Comparison of ENCODE assay signal across 20 cellular contexts in the genomic region with DNA sequence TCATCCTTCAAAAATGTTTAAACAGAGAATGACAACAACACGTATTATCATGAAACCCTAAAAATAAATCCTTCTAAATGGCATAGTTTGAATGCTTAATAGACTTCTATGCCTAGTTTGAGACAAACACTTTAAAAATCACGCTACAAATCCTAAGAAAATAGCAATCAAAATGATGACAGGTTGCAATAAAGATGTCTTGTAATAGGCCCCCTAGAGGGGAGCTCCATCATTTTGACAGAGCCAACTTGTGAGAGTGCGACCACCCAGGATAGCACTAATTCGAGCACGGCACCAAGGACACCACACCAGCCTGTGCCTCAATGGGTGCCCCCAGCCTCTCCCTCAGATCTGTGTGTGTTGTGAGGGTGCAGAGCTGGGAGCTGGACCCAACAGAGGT.
DNase-seq lines count a peak whose midpoint lies in the region; ATAC-seq and TF ChIP-seq lines count a peak whose summit lies in the region.
"Had no signal": no experiment of that assay in that cellular context is flagged by ENCODE, and none has a peak within 500 bp of the region (broad histone marks: within the 10 kb centered on the region; RNA-seq: fewer than 3 reads in every experiment).

No MANE protein-coding gene starts in this region.

- DNase-seq in HEK293T (ENCODE audit: extremely low spot score): no peak
- DNase-seq in endodermal cell: no peak
- DNase-seq in neural crest cell (ENCODE audit: low read depth, low spot score): no peak
- no peak for DNase-seq in LoVo (ENCODE audit: low spot score)
- no peak for DNase-seq in heart right ventricle
- DNase-seq in activated T-cell treated with anti-CD3 and anti-CD28 coated beads, Interleukin-2, amount 50 U/mL, for 4 hours: no peak
- DNase-seq: 8988T; ACHN; AML-193; C1 segment of cervical spinal cord; Calu3; CD4-positive, alpha-beta memory T cell; COR-L47; DMS53; DND-41; GM23248; H9; HFFc6 had no signal

- peak; percentile 12 for TF ChIP-seq CTCF in endodermal cell (conservative IDR thresholded peaks at IDR 0.05)
- TF ChIP-seq CTCF in neural crest cell (conservative IDR thresholded peaks at IDR 0.05): no peak
- TF ChIP-seq CTCF in heart right ventricle (IDR thresholded peaks at IDR 0.05): no peak

- H3K36me3 Mint-ChIP-seq in endodermal cell (ENCODE audit: low read depth) (no peaks in the 10 kb centered on the region), neural crest cell (ENCODE audit: low read depth) (no peaks in the 10 kb centered on the region)
- no peaks in the 10 kb centered on the region for H3K36me3 Mint-ChIP-seq in activated T-cell treated with anti-CD3 and anti-CD28 coated beads, Interleukin-2, amount 50 U/mL, for 4 hours (ENCODE audit: insufficient read depth)
- H3K36me3 Mint-ChIP-seq: CD4-positive, alpha-beta memory T cell had no signal

- no peak for ATAC-seq in heart right ventricle
- ATAC-seq in activated T-cell treated with anti-CD3 and anti-CD28 coated beads, Interleukin-2, amount 50 U/mL, for 4 hours: no peak
- ATAC-seq: A549, HCT116 had no signal

- H3K27ac ChIP-seq in endodermal cell (ENCODE audit: low read depth, low read length) (no peak overlapping the region), heart right ventricle (no peak overlapping the region)
- H3K27ac ChIP-seq: A549, GM23248 had no signal

- no peak overlapping the region for H3K9ac ChIP-seq in endodermal cell (ENCODE audit: extremely low read depth, low read length, poor library complexity, severe bottlenecking)
- H3K9ac ChIP-seq: GM23248 had no signal

- H3K27me3 Mint-ChIP-seq in endodermal cell (ENCODE audit: insufficient read depth) (peaks cover 1% of the 10 kb centered on the region), neural crest cell (ENCODE audit: low read depth) (peaks cover 2% of the 10 kb centered on the region)
- H3K27me3 Mint-ChIP-seq in activated T-cell treated with anti-CD3 and anti-CD28 coated beads, Interleukin-2, amount 50 U/mL, for 4 hours (ENCODE audit: low read depth): no peaks in the 10 kb centered on the region

- H3K27me3 ChIP-seq in endodermal cell (ENCODE audit: control insufficient read depth, insufficient read depth, low read length, poor library complexity, severe bottlenecking): no peaks in the 10 kb centered on the region
- no peaks in the 10 kb centered on the region for H3K27me3 ChIP-seq in heart right ventricle

- intact Hi-C loops in heart right ventricle (cut with DNase I): no loop called here

- POLR2A ChIA-PET in HEK293T (lab: Yijun Ruan, JAX): no interaction called here

- 86 to 91% methylated on average over 4 to 5 of the region's 5 CpGs for WGBS in endodermal cell (ENCODE audit: insufficient coverage in 1 of 2, insufficient read length in 1 of 2), 2 experiments
- 73 to 91% methylated on average over 5 of the region's 5 CpGs for WGBS in heart right ventricle, 2 donors

- H3K4me3 Mint-ChIP-seq in endodermal cell: no peak overlapping the region
- no peak overlapping the region for H3K4me3 Mint-ChIP-seq in neural crest cell
- H3K4me3 Mint-ChIP-seq in activated T-cell treated with anti-CD3 and anti-CD28 coated beads, Interleukin-2, amount 50 U/mL, for 4 hours: no peak overlapping the region
- H3K4me3 Mint-ChIP-seq: CD4-positive, alpha-beta memory T cell; HFFc6 had no signal

- H3K4me3 ChIP-seq in endodermal cell (ENCODE audit: low read length) (no peak overlapping the region), heart right ventricle (no peak overlapping the region)
- H3K4me3 ChIP-seq: A549, GM23248 had no signal

- CTCF ChIA-PET in HEK293T (lab: Yijun Ruan, JAX): no interaction called here

- H3K9me3 Mint-ChIP-seq in endodermal cell (peaks cover 19% of the 10 kb centered on the region), neural crest cell (no peaks in the 10 kb centered on the region)
- H3K9me3 Mint-ChIP-seq in activated T-cell treated with anti-CD3 and anti-CD28 coated beads, Interleukin-2, amount 50 U/mL, for 4 hours: no peaks in the 10 kb centered on the region

- H3K36me3 ChIP-seq in endodermal cell (ENCODE audit: control insufficient read depth, insufficient read depth, low read length): no peaks in the 10 kb centered on the region
- no peaks in the 10 kb centered on the region for H3K36me3 ChIP-seq in heart right ventricle

- H3K4me1 ChIP-seq in endodermal cell (ENCODE audit: control insufficient read depth, insufficient read depth, low read length): no peaks in the 10 kb centered on the region
- H3K4me1 ChIP-seq in heart right ventricle: peaks cover 0 to 7% (median 0%) of the 10 kb centered on the region in 9 donors
- H3K4me1 ChIP-seq: A549 had no signal

- no peak overlapping the region for H3K27ac Mint-ChIP-seq in endodermal cell
- H3K27ac Mint-ChIP-seq in neural crest cell (ENCODE audit: unreplicated experiment): peak overlapping the region; percentile 71
- H3K27ac Mint-ChIP-seq: CD4-positive, alpha-beta memory T cell; HFFc6 had no signal

- no peaks in the 10 kb centered on the region for H3K9me3 ChIP-seq in endodermal cell (ENCODE audit: control insufficient read depth, low read length)
- H3K9me3 ChIP-seq in heart right ventricle: peaks cover 0 to 11% (median 0%) of the 10 kb centered on the region in 11 donors

- no peaks in the 10 kb centered on the region for H3K4me1 Mint-ChIP-seq in endodermal cell
- H3K4me1 Mint-ChIP-seq in neural crest cell: no peaks in the 10 kb centered on the region
- H3K4me1 Mint-ChIP-seq in activated T-cell treated with anti-CD3 and anti-CD28 coated beads, Interleukin-2, amount 50 U/mL, for 4 hours (ENCODE audit: low read depth): peaks cover 2% of the 10 kb centered on the region
- H3K4me1 Mint-ChIP-seq: CD4-positive, alpha-beta memory T cell had no signal

TF ChIP-seq in HEK293T, 16 proteins besides CTCF, POLR2A, EP300 and RAD21:
- TF ChIP-seq ARNT (IDR thresholded peaks at IDR 0.05) (no peak), PKNOX1 (IDR thresholded peaks at IDR 0.05) (peak; percentile 51; the same call in 1 of the 2 replicates), ZNF384 (IDR thresholded peaks at IDR 0.05) (no peak), FOXA1 (IDR thresholded peaks at IDR 0.05) (no peak)
